In the genomic region with DNA sequence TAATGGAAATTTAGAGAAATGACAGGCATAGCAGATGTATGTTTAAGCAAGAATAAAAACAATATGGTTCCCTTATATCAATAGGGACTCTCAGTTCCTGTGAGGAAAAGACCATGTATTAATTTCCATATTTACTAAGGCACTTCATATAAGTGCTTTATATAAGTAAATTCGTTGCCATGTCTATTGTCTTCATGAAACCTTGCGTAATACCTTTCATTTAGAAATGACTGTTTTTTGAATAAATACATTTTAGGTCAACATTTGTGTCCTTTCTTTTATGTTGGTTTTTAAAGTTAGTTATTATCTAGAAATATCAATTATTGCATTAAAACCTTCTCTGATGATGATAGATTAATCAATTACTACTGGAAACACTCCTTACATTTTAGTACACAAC, we compare ENCODE assay signal across 36 cellular contexts.
"Had no signal": no experiment of that assay in that cellular context is flagged by ENCODE, and none has a peak within 500 bp of the region (broad histone marks: within the 10 kb centered on the region; RNA-seq: fewer than 3 reads in every experiment).

No MANE protein-coding gene starts in this region.

- ATAC-seq: activated CD4-positive, alpha-beta T cell treated with anti-CD3 and anti-CD28 coated beads for 36 hours; activated CD8-positive, alpha-beta memory T cell treated with anti-CD3 and anti-CD28 coated beads, Interleukin-2, amount 10 ng/mL, durations not matched to agents 7 days and 5 days; activated CD8-positive, alpha-beta T cell treated with anti-CD3 and anti-CD28 coated beads, Interleukin-2, amount 10 ng/mL, durations not matched to agents 7 days and 5 days; activated naive CD8-positive, alpha-beta T cell treated with anti-CD3 and anti-CD28 coated beads, Interleukin-2, amount 50 U/mL, for 24 hours; body of pancreas; gastroesophageal sphincter; heart right ventricle had no signal

- H3K4me1 Mint-ChIP-seq: activated CD4-positive, alpha-beta T cell treated with anti-CD3 and anti-CD28 coated beads for 36 hours; activated CD4-positive, alpha-beta T cell treated with anti-CD3 and anti-CD28 coated beads, Interleukin-2, amount 10 ng/mL, durations not matched to agents 24 days and 14 days; activated CD8-positive, alpha-beta memory T cell treated with anti-CD3 and anti-CD28 coated beads, Interleukin-2, amount 10 ng/mL, durations not matched to agents 7 days and 5 days; activated naive CD4-positive, alpha-beta T cell treated with anti-CD3 and anti-CD28 coated beads, Interleukin-2, amount 50 U/mL, for 24 hours; activated naive CD8-positive, alpha-beta T cell treated with anti-CD3 and anti-CD28 coated beads for 36 hours; activated naive CD8-positive, alpha-beta T cell treated with anti-CD3 and anti-CD28 coated beads, Interleukin-2, amount 50 U/mL, for 24 hours had no signal

- H3K4me2 ChIP-seq: hepatocyte had no signal

- H3K36me3 Mint-ChIP-seq: activated CD4-positive, alpha-beta memory T cell treated with anti-CD3 and anti-CD28 coated beads for 36 hours; activated CD8-positive, alpha-beta memory T cell treated with anti-CD3 and anti-CD28 coated beads, Interleukin-2, amount 10 ng/mL, durations not matched to agents 7 days and 5 days; activated naive CD4-positive, alpha-beta T cell treated with anti-CD3 and anti-CD28 coated beads, Interleukin-2, amount 50 U/mL, for 24 hours; activated naive CD8-positive, alpha-beta T cell treated with anti-CD3 and anti-CD28 coated beads for 36 hours had no signal

- FAIRE-seq: colon, endometrium, endothelial cell of umbilical vein had no signal

- H3K4me3 ChIP-seq: adrenal gland, body of pancreas, esophagus squamous epithelium, gastroesophageal sphincter, heart right ventricle, hepatocyte had no signal

- H3K36me3 ChIP-seq: adrenal gland, esophagus squamous epithelium, gastroesophageal sphincter, heart right ventricle had no signal

- H3K4me3 Mint-ChIP-seq: activated CD4-positive, alpha-beta memory T cell treated with anti-CD3 and anti-CD28 coated beads for 36 hours; activated CD4-positive, alpha-beta T cell treated with anti-CD3 and anti-CD28 coated beads for 36 hours; activated CD4-positive, alpha-beta T cell treated with anti-CD3 and anti-CD28 coated beads, Interleukin-2, amount 10 ng/mL, durations not matched to agents 24 days and 14 days; activated CD8-positive, alpha-beta memory T cell treated with anti-CD3 and anti-CD28 coated beads, Interleukin-2, amount 10 ng/mL, durations not matched to agents 7 days and 5 days; activated CD8-positive, alpha-beta T cell treated with anti-CD3 and anti-CD28 coated beads, Interleukin-2, amount 10 ng/mL, durations not matched to agents 7 days and 5 days; activated naive CD4-positive, alpha-beta T cell treated with anti-CD3 and anti-CD28 coated beads for 36 hours; activated naive CD4-positive, alpha-beta T cell treated with anti-CD3 and anti-CD28 coated beads, Interleukin-2, amount 50 U/mL, for 24 hours; activated naive CD8-positive, alpha-beta T cell treated with anti-CD3 and anti-CD28 coated beads for 36 hours; activated naive CD8-positive, alpha-beta T cell treated with anti-CD3 and anti-CD28 coated beads, Interleukin-2, amount 50 U/mL, for 24 hours; activated T-helper 1 cell treated with anti-CD3 and anti-CD28 coated beads, Interleukin-12 subunit alpha, Interleukin-12 subunit beta, Interleukin-2, Interleukin-4 antibody, amounts not matched to agents 30 ng/mL and 10 ng/mL and 1 ng/mL, durations not matched to agents 14 hours and 24 hours and 36 hours; T-helper 2 cell treated with Interferon-gamma antibody and Interleukin-4, amounts not matched to agents 5 μg/mL and 100 μg/mL, for 36 hours had no signal

- H3K27ac Mint-ChIP-seq: activated CD4-positive, alpha-beta memory T cell treated with anti-CD3 and anti-CD28 coated beads for 36 hours; activated CD4-positive, alpha-beta T cell treated with anti-CD3 and anti-CD28 coated beads for 36 hours; activated CD4-positive, alpha-beta T cell treated with anti-CD3 and anti-CD28 coated beads, Interleukin-2, amount 10 ng/mL, durations not matched to agents 24 days and 14 days; activated CD8-positive, alpha-beta memory T cell treated with anti-CD3 and anti-CD28 coated beads, Interleukin-2, amount 10 ng/mL, durations not matched to agents 7 days and 5 days; activated CD8-positive, alpha-beta T cell treated with anti-CD3 and anti-CD28 coated beads, Interleukin-2, amount 10 ng/mL, durations not matched to agents 7 days and 5 days; activated naive CD4-positive, alpha-beta T cell treated with anti-CD3 and anti-CD28 coated beads for 36 hours; activated naive CD4-positive, alpha-beta T cell treated with anti-CD3 and anti-CD28 coated beads, Interleukin-2, amount 50 U/mL, for 24 hours; activated naive CD8-positive, alpha-beta T cell treated with anti-CD3 and anti-CD28 coated beads for 36 hours; activated naive CD8-positive, alpha-beta T cell treated with anti-CD3 and anti-CD28 coated beads, Interleukin-2, amount 50 U/mL, for 24 hours; activated T-helper 1 cell treated with anti-CD3 and anti-CD28 coated beads, Interleukin-12 subunit alpha, Interleukin-12 subunit beta, Interleukin-2, Interleukin-4 antibody, amounts not matched to agents 30 ng/mL and 10 ng/mL and 1 ng/mL, durations not matched to agents 14 hours and 24 hours and 36 hours; activated T-helper 2 cell treated with anti-CD3 and anti-CD28 coated beads, Interferon-gamma antibody, Interleukin-2, Interleukin-4, amounts not matched to agents 10 μg/mL and 5 μg/mL and 100 μg/mL, durations not matched to agents 14 hours and 24 hours and 36 hours; T-helper 2 cell treated with Interferon-gamma antibody and Interleukin-4, amounts not matched to agents 5 μg/mL and 100 μg/mL, for 36 hours had no signal

- DNase-seq: activated CD4-positive, alpha-beta memory T cell treated with anti-CD3 and anti-CD28 coated beads for 36 hours; activated CD4-positive, alpha-beta T cell treated with anti-CD3 and anti-CD28 coated beads for 36 hours; activated CD4-positive, alpha-beta T cell treated with anti-CD3 and anti-CD28 coated beads, Interleukin-2, amount 10 ng/mL, durations not matched to agents 24 days and 14 days; activated CD4-positive, CD25-positive, alpha-beta regulatory T cell; activated CD4-positive, CD25-positive, alpha-beta regulatory T cell treated with anti-CD3 and anti-CD28 coated beads, Interleukin-2, amount 50 U/mL, for 72 hours; activated CD8-positive, alpha-beta memory T cell treated with anti-CD3 and anti-CD28 coated beads, Interleukin-2, amount 10 ng/mL, durations not matched to agents 7 days and 5 days; activated CD8-positive, alpha-beta memory T cell treated with anti-CD3 and anti-CD28 coated beads, Interleukin-2, amount 50 U/mL, for 4 hours; activated CD8-positive, alpha-beta T cell treated with anti-CD3 and anti-CD28 coated beads, Interleukin-2, amount 10 ng/mL, durations not matched to agents 7 days and 5 days; activated effector memory CD4-positive, alpha-beta T cell treated with anti-CD3 and anti-CD28 coated beads, Interleukin-2, amount 50 U/mL, for 16 hours; activated naive CD4-positive, alpha-beta T cell treated with anti-CD3 and anti-CD28 coated beads for 36 hours; activated naive CD8-positive, alpha-beta T cell treated with anti-CD3 and anti-CD28 coated beads for 36 hours; activated naive CD8-positive, alpha-beta T cell treated with anti-CD3 and anti-CD28 coated beads, Interleukin-2, amount 50 U/mL, for 24 hours; activated T-cell treated with anti-CD3 and anti-CD28 coated beads, Interleukin-2, amount 50 U/mL, for 1 hour; activated T-cell treated with anti-CD3 and anti-CD28 coated beads, Interleukin-2, amount 50 U/mL, for 48 hours; adrenal gland; amygdala; aorta; body of pancreas; caudate nucleus; cortex of kidney; dermis blood vessel endothelial cell; effector CD4-positive, alpha-beta T cell; esophagus squamous epithelium; foreskin melanocyte; heart right ventricle; T1000 had no signal

- H3K27ac ChIP-seq: adrenal gland, body of pancreas, epithelial cell of prostate, esophagus squamous epithelium, gastroesophageal sphincter, heart right ventricle, hepatocyte had no signal

- H3K9me3 ChIP-seq: adrenal gland, body of pancreas, esophagus squamous epithelium, gastroesophageal sphincter, heart right ventricle had no signal

- H3K9me3 Mint-ChIP-seq: activated CD4-positive, alpha-beta memory T cell treated with anti-CD3 and anti-CD28 coated beads for 36 hours; activated CD4-positive, alpha-beta T cell treated with anti-CD3 and anti-CD28 coated beads, Interleukin-2, amount 10 ng/mL, durations not matched to agents 24 days and 14 days; activated naive CD4-positive, alpha-beta T cell treated with anti-CD3 and anti-CD28 coated beads for 36 hours; activated naive CD8-positive, alpha-beta T cell treated with anti-CD3 and anti-CD28 coated beads for 36 hours; activated naive CD8-positive, alpha-beta T cell treated with anti-CD3 and anti-CD28 coated beads, Interleukin-2, amount 50 U/mL, for 24 hours; activated T-helper 1 cell treated with anti-CD3 and anti-CD28 coated beads, Interleukin-12 subunit alpha, Interleukin-12 subunit beta, Interleukin-2, Interleukin-4 antibody, amounts not matched to agents 30 ng/mL and 10 ng/mL and 1 ng/mL, durations not matched to agents 14 hours and 24 hours and 36 hours; activated T-helper 2 cell treated with anti-CD3 and anti-CD28 coated beads, Interferon-gamma antibody, Interleukin-2, Interleukin-4, amounts not matched to agents 10 μg/mL and 5 μg/mL and 100 μg/mL, durations not matched to agents 14 hours and 24 hours and 36 hours; T-helper 2 cell treated with Interferon-gamma antibody and Interleukin-4, amounts not matched to agents 5 μg/mL and 100 μg/mL, for 36 hours had no signal

- H3K27me3 ChIP-seq: adrenal gland, body of pancreas, esophagus squamous epithelium, gastroesophageal sphincter, hepatocyte had no signal

- H3K4me1 ChIP-seq: adrenal gland, body of pancreas, gastroesophageal sphincter, heart right ventricle had no signal

- H3K27me3 Mint-ChIP-seq: activated CD4-positive, alpha-beta memory T cell treated with anti-CD3 and anti-CD28 coated beads for 36 hours; activated CD4-positive, alpha-beta T cell treated with anti-CD3 and anti-CD28 coated beads for 36 hours; activated CD4-positive, alpha-beta T cell treated with anti-CD3 and anti-CD28 coated beads, Interleukin-2, amount 10 ng/mL, durations not matched to agents 24 days and 14 days; activated CD8-positive, alpha-beta memory T cell treated with anti-CD3 and anti-CD28 coated beads, Interleukin-2, amount 10 ng/mL, durations not matched to agents 7 days and 5 days; activated naive CD8-positive, alpha-beta T cell treated with anti-CD3 and anti-CD28 coated beads, Interleukin-2, amount 50 U/mL, for 24 hours had no signal
